Comparison of ENCODE assay signal across 13 cellular contexts in genomic region chr1:71224958-71225357, GRCh38.
DNase-seq lines count a peak whose midpoint lies in the region; TF ChIP-seq lines count a peak whose summit lies in the region.
"Had no signal": no experiment of that assay in that cellular context is flagged by ENCODE, and none has a peak within 500 bp of the region (broad histone marks: within the 10 kb centered on the region; RNA-seq: fewer than 3 reads in every experiment).

No MANE protein-coding gene starts in this region.

- H3K36me3 ChIP-seq in adrenal gland (replicated peaks in 1 of 2) = no peaks in the 10 kb centered on the region

- TF ChIP-seq POLR2A in adrenal gland (IDR thresholded peaks at IDR 0.05) = no peak

- peaks cover 2% of the 10 kb centered on the region for H3K27me3 Mint-ChIP-seq in activated T-helper 1 cell treated with anti-CD3 and anti-CD28 coated beads, Interleukin-12 subunit alpha, Interleukin-12 subunit beta, Interleukin-2, Interleukin-4 antibody, amounts not matched to agents 30 ng/mL and 10 ng/mL and 1 ng/mL, durations not matched to agents 14 hours and 24 hours and 36 hours (ENCODE audit: insufficient read depth)
- H3K27me3 Mint-ChIP-seq: CD4-positive, alpha-beta T cell had no signal

- TF ChIP-seq CTCF in adrenal gland (IDR thresholded peaks at IDR 0.05) = no peak

- no peaks in the 10 kb centered on the region for H3K4me1 Mint-ChIP-seq in activated T-helper 1 cell treated with anti-CD3 and anti-CD28 coated beads, Interleukin-12 subunit alpha, Interleukin-12 subunit beta, Interleukin-2, Interleukin-4 antibody, amounts not matched to agents 30 ng/mL and 10 ng/mL and 1 ng/mL, durations not matched to agents 14 hours and 24 hours and 36 hours (ENCODE audit: low read depth)

- in situ Hi-C loops in G401 (cut with HindIII; ENCODE audit: low sequenced_read_pairs) = no loop called here

- intact Hi-C loops in adrenal gland (cut with DNase I) = no loop called here
- intact Hi-C loops in activated T-helper 1 cell treated with anti-CD3 and anti-CD28 coated beads, Interleukin-12 subunit alpha, Interleukin-12 subunit beta, Interleukin-2, Interleukin-4 antibody, amounts not matched to agents 30 ng/mL and 10 ng/mL and 1 ng/mL, durations not matched to agents 14 hours and 24 hours and 36 hours (cut with micrococcal nuclease) = no loop called here

- no peaks in the 10 kb centered on the region for H3K9me3 Mint-ChIP-seq in activated T-helper 1 cell treated with anti-CD3 and anti-CD28 coated beads, Interleukin-12 subunit alpha, Interleukin-12 subunit beta, Interleukin-2, Interleukin-4 antibody, amounts not matched to agents 30 ng/mL and 10 ng/mL and 1 ng/mL, durations not matched to agents 14 hours and 24 hours and 36 hours

- WGBS in adrenal gland, 4 donors = 73 to 79% (median 77%) methylated on average over 4 of the region's 4 CpGs

- no peaks in the 10 kb centered on the region for H3K36me3 Mint-ChIP-seq in activated T-helper 1 cell treated with anti-CD3 and anti-CD28 coated beads, Interleukin-12 subunit alpha, Interleukin-12 subunit beta, Interleukin-2, Interleukin-4 antibody, amounts not matched to agents 30 ng/mL and 10 ng/mL and 1 ng/mL, durations not matched to agents 14 hours and 24 hours and 36 hours (ENCODE audit: low read depth)

- H3K27ac ChIP-seq in caudate nucleus (ENCODE audit: low read depth, low read length) (peak overlapping the region; percentile 77), adrenal gland (no peak overlapping the region)
- H3K27ac ChIP-seq: C4-2B had no signal

- H3K4me3 ChIP-seq in adrenal gland = no peak overlapping the region
- H3K4me3 ChIP-seq: GM12878 had no signal

- no peaks in the 10 kb centered on the region for H3K27me3 ChIP-seq in adrenal gland

- DNase-seq in G401 (ENCODE audit: low spot score) (peak; percentile 37), caudate nucleus (lab: John Stamatoyannopoulos, UW) (peak in 1 of 61 donors; percentile 6), inferior parietal cortex (ENCODE audit: extremely low spot score) (peak; percentile 58), adrenal gland (no peak)
- DNase-seq in stimulated activated CD4-positive, alpha-beta T cell treated with anti-CD3 and anti-CD28 coated beads, Interleukin-2, amount 100 ng/mL, for 24 hours = no peak
- no peak for DNase-seq in activated T-helper 1 cell treated with anti-CD3 and anti-CD28 coated beads, Interleukin-12 subunit alpha, Interleukin-12 subunit beta, Interleukin-2, Interleukin-4 antibody, amounts not matched to agents 30 ng/mL and 10 ng/mL and 1 ng/mL, durations not matched to agents 14 hours and 24 hours and 36 hours (ENCODE audit: low spot score)
- DNase-seq: ACHN; Caco-2; CD4-positive, alpha-beta T cell; DMS79 treated with DMSO at 0.1 percent for 48 hours; H9 had no signal

- no peak overlapping the region for H3K4me3 Mint-ChIP-seq in activated T-helper 1 cell treated with anti-CD3 and anti-CD28 coated beads, Interleukin-12 subunit alpha, Interleukin-12 subunit beta, Interleukin-2, Interleukin-4 antibody, amounts not matched to agents 30 ng/mL and 10 ng/mL and 1 ng/mL, durations not matched to agents 14 hours and 24 hours and 36 hours
- H3K4me3 Mint-ChIP-seq: CD4-positive, alpha-beta T cell; H9 had no signal

- no peak overlapping the region for H3K27ac Mint-ChIP-seq in activated T-helper 1 cell treated with anti-CD3 and anti-CD28 coated beads, Interleukin-12 subunit alpha, Interleukin-12 subunit beta, Interleukin-2, Interleukin-4 antibody, amounts not matched to agents 30 ng/mL and 10 ng/mL and 1 ng/mL, durations not matched to agents 14 hours and 24 hours and 36 hours
- H3K27ac Mint-ChIP-seq: CD4-positive, alpha-beta T cell; H9 had no signal

- H3K4me1 ChIP-seq in adrenal gland (replicated peaks in 1 of 2) = no peaks in the 10 kb centered on the region
- H3K4me1 ChIP-seq: Caco-2 had no signal

- H3K9me3 ChIP-seq in adrenal gland (replicated peaks in 1 of 3) = no peaks in the 10 kb centered on the region
- H3K9me3 ChIP-seq: Caco-2 had no signal

Comparison
In these comparisons a context has a peak if more than half of its experiments do, and no peak if none do; other contexts are left out.
1. DNase-seq: peak in G401 (single experiment) and inferior parietal cortex (single experiment); none in adrenal gland (0 of 7), stimulated activated CD4-positive, alpha-beta T cell treated with anti-CD3 and anti-CD28 coated beads, Interleukin-2, amount 100 ng/mL, for 24 hours (0 of 2) and activated T-helper 1 cell treated with anti-CD3 and anti-CD28 coated beads, Interleukin-12 subunit alpha, Interleukin-12 subunit beta, Interleukin-2, Interleukin-4 antibody, amounts not matched to agents 30 ng/mL and 10 ng/mL and 1 ng/mL, durations not matched to agents 14 hours and 24 hours and 36 hours (single experiment).